In the genomic region with DNA sequence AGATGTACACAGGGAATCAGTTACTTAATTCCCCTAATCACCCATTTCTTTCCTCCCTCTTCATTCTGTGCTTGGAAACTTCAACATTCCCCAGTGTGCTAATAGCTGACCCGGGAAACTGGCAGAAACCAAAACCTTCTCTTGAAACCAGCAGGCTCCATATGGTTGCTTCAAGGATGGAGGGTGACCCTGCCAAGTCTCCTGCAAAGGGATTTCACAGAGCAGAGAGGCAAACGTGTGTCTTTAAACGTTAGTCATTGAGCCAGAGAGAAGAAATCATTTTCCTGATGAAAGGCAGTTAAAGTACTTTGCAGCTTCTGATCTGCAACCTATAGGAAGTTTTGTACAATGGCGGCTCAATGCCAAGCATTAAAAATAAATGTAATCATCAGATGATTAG, we compare ENCODE assay signal across 1 cellular context.
TF ChIP-seq lines count a peak whose summit lies in the region.

No MANE protein-coding gene starts in this region.

TF ChIP-seq in GM23338, 12 proteins besides CTCF, POLR2A, EP300 and RAD21 (continued from another document):
- TF ChIP-seq EZH2phosphoT487 (IDR thresholded peaks at IDR 0.05; ENCODE audit: unreplicated experiment), result no peak
- TF ChIP-seq ZNF114 (CRISPR knock-in tag; IDR thresholded peaks at IDR 0.05), result no peak
- TF ChIP-seq JUNB (IDR thresholded peaks at IDR 0.05; ENCODE audit: unreplicated experiment), result no peak
TF ChIP-seq in GM23338: peak in this region for 0.
